11 cellular contexts compared by ENCODE assay signal in genomic region chr13:49446473-49446872, GRCh38. TPM values are rescaled to one million over a fixed set of nuclear protein-coding genes. Genes with fewer than 3 reads are reported as not detected.
DNase-seq lines count a peak whose midpoint lies in the region; ATAC-seq, FAIRE-seq and TF ChIP-seq lines count a peak whose summit lies in the region.
"Had no signal": no experiment of that assay in that cellular context is flagged by ENCODE, and none has a peak within 500 bp of the region (broad histone marks: within the 10 kb centered on the region; RNA-seq: fewer than 3 reads in every experiment).

No MANE protein-coding gene starts in this region.

- H3K27me3 Mint-ChIP-seq in activated naive CD4-positive, alpha-beta T cell treated with anti-CD3 and anti-CD28 coated beads, Interleukin-2, amount 10 ng/mL, durations not matched to agents 7 days and 5 days, result no peaks in the 10 kb centered on the region
- no peaks in the 10 kb centered on the region for H3K27me3 Mint-ChIP-seq in stimulated activated naive CD8-positive, alpha-beta T cell treated with anti-CD3 and anti-CD28 coated beads, Interleukin-15, amount 100 ng/mL, for 72 hours

- TF ChIP-seq RAD21 in H1 (IDR thresholded peaks at IDR 0.05 in 1 of 2, conservative IDR thresholded peaks at IDR 0.05 in 1 of 2; ENCODE audit: low read depth in 2 of 2, low read length in 2 of 2), result no peak

- POLR2A ChIA-PET in PC-3 (lab: Charles Lee; ENCODE audit: unreplicated experiment) (interaction anchor here (0.6 kb wide), 1 partner anchor 49 kb away, joined by 8 read pairs; the partner anchor contains the start of gene PHF11), H1 (lab: Charles Lee; ENCODE audit: partially characterized antibody) (no interaction called here)

- TF ChIP-seq EP300 in H1 (IDR thresholded peaks at IDR 0.05; ENCODE audit: borderline replicate concordance in 1 of 2, low read depth in 2 of 2, low read length in 2 of 2), result no peak

- H3F3A ChIP-seq in PC-3 (ENCODE audit: low read length, unreplicated experiment), result no peaks in the 10 kb centered on the region

- H2AK5ac ChIP-seq in H1 (ENCODE audit: low read depth, low read length), result no peak overlapping the region

- H4K5ac ChIP-seq in H1 (ENCODE audit: insufficient read length, low read depth, low read length), result no peak overlapping the region

- H3K9me2 ChIP-seq in PC-3 (replicated peaks; ENCODE audit: low read length), result no peaks in the 10 kb centered on the region

- CTCF ChIA-PET in activated naive CD4-positive, alpha-beta T cell treated with anti-CD3 and anti-CD28 coated beads, Interleukin-2, amount 10 ng/mL, durations not matched to agents 7 days and 5 days (lab: Charles Lee), result interaction anchor here (0.7 to 1.6 kb wide), 3 partner anchors 13 to 160 kb away, joined by 3 to 4 read pairs (median 3); no protein-coding TSS in a partner anchor
- CTCF ChIA-PET in PC-3 (lab: Charles Lee), result no interaction called here
- CTCF ChIA-PET in H1 (lab: Charles Lee; ENCODE audit: partially characterized antibody), result interaction anchor here (0.6 to 0.8 kb wide), 2 partner anchors 132 to 157 kb away, joined by 3 to 4 read pairs; no protein-coding TSS in a partner anchor

- no peak for TF ChIP-seq CTCF in PC-3 (conservative IDR thresholded peaks at IDR 0.05; ENCODE audit: low read depth, low read length)
- no peak for TF ChIP-seq CTCF in H1 (IDR thresholded peaks at IDR 0.05; ENCODE audit: control extremely low read depth in 1 of 3, insufficient read depth in 1 of 3, low read depth in 1 of 3, low read length in 3 of 3)

- no peak overlapping the region for H4K91ac ChIP-seq in H1 (replicated peaks; ENCODE audit: insufficient read length, low read length)

- H3K27ac ChIP-seq in PC-3 (ENCODE audit: low read length) (no peak overlapping the region), H1 (ENCODE audit: low read depth, low read length) (no peak overlapping the region)

- FAIRE-seq in H1 (lab: Jason Lieb, UNC), result peak; percentile 36

- H2BK5ac ChIP-seq in H1 (ENCODE audit: low read depth, low read length), result no peak overlapping the region

- no peak for DNase-seq in activated naive CD4-positive, alpha-beta T cell treated with anti-CD3 and anti-CD28 coated beads, Interleukin-2, amount 10 ng/mL, durations not matched to agents 7 days and 5 days
- DNase-seq in activated naive CD4-positive, alpha-beta T cell (lab: John Stamatoyannopoulos, UW), result no peak
- DNase-seq in PC-3 (no peak), H1 (ENCODE audit: low read depth in 1 of 2, low spot score in 2 of 2) (no peak), NAMALWA (ENCODE audit: low spot score) (no peak), NCI-H187 (lab: John Stamatoyannopoulos, UW) (no peak), COLO668 (lab: John Stamatoyannopoulos, UW; ENCODE audit: unreplicated experiment) (no peak)
- DNase-seq in stimulated activated naive CD8-positive, alpha-beta T cell treated with anti-CD3 and anti-CD28 coated beads, Interleukin-15, amount 100 ng/mL, for 72 hours, result no peak
- DNase-seq: mucosa of descending colon, NCI-H2227 treated with DMSO at 0.1 percent for 48 hours, Right ventricle myocardium superior had no signal

- H2BK12ac ChIP-seq in H1 (ENCODE audit: low read depth, low read length), result no peak overlapping the region

- no peaks in the 10 kb centered on the region for H3K79me1 ChIP-seq in H1 (ENCODE audit: low read depth, low read length)

- H2BK15ac ChIP-seq in H1 (ENCODE audit: low read length), result no peak overlapping the region

- peaks cover 64% of the 10 kb centered on the region for H3K4me1 Mint-ChIP-seq in activated naive CD4-positive, alpha-beta T cell treated with anti-CD3 and anti-CD28 coated beads, Interleukin-2, amount 10 ng/mL, durations not matched to agents 7 days and 5 days
- H3K4me1 Mint-ChIP-seq in stimulated activated naive CD8-positive, alpha-beta T cell treated with anti-CD3 and anti-CD28 coated beads, Interleukin-15, amount 100 ng/mL, for 72 hours, result peaks cover 65% of the 10 kb centered on the region

- H3K4me2 ChIP-seq in PC-3 (ENCODE audit: low read length) (peak overlapping the region; percentile 99), H1 (ENCODE audit: insufficient read depth in 1 of 2, low read depth in 2 of 2, low read length in 2 of 2) (no peak overlapping the region)

- peak overlapping the region; percentile 80 for H3K4me3 ChIP-seq in PC-3 (ENCODE audit: low read length)
- H3K4me3 ChIP-seq in H1 (ENCODE audit: extremely low read depth in 1 of 4, insufficient read depth in 2 of 4, low read depth in 3 of 4, low read length in 4 of 4), result no peak overlapping the region
- H3K4me3 ChIP-seq: mucosa of descending colon had no signal

- no peak overlapping the region for H4K8ac ChIP-seq in H1 (ENCODE audit: extremely low read depth, insufficient read depth, low read length)

- H3K23ac ChIP-seq in H1 (ENCODE audit: insufficient read length), result no peak overlapping the region

- H2BK120ac ChIP-seq in H1 (replicated peaks; ENCODE audit: low read depth, low read length), result no peak overlapping the region

- H3K9ac ChIP-seq in PC-3 (ENCODE audit: low read length) (0 out of 2 replicates have a peak overlapping the region, but pooled peaks have one; percentile 18), H1 (replicated peaks in 1 of 4; ENCODE audit: extremely low read depth in 1 of 4, low read depth in 3 of 4, low read length in 3 of 4) (no peak overlapping the region)

- no peak overlapping the region for H3K14ac ChIP-seq in H1 (ENCODE audit: insufficient read length)

- H4K20me1 ChIP-seq in PC-3 (ENCODE audit: low read length) (no peaks in the 10 kb centered on the region), H1 (replicated peaks in 1 of 2; ENCODE audit: control insufficient read depth in 1 of 2, insufficient read depth in 2 of 2, low read length in 2 of 2) (no peaks in the 10 kb centered on the region)

- H3K23me2 ChIP-seq in H1 (ENCODE audit: low read depth, low read length), result peaks cover 12% of the 10 kb centered on the region

- no TSS peak for BruUV-seq in PC-3 (replicated peaks; lab: Mats Ljungman, UMichigan)

- no peak for ATAC-seq in PC-3
- ATAC-seq in stimulated activated naive CD8-positive, alpha-beta T cell treated with anti-CD3 and anti-CD28 coated beads, Interleukin-15, amount 100 ng/mL, for 72 hours, result no peak
- ATAC-seq: mucosa of descending colon had no signal

- H3K79me2 ChIP-seq in PC-3 (ENCODE audit: low read length) (peaks cover 48% of the 10 kb centered on the region), H1 (ENCODE audit: control insufficient read depth in 1 of 2, insufficient read depth in 2 of 2, low read length in 2 of 2) (0 out of 4 replicates have a peak, but pooled peaks cover 0 to 4% of the 10 kb centered on the region in 2 experiments)

- H3K27ac Mint-ChIP-seq in activated naive CD4-positive, alpha-beta T cell treated with anti-CD3 and anti-CD28 coated beads, Interleukin-2, amount 10 ng/mL, durations not matched to agents 7 days and 5 days, result peak overlapping the region; percentile 83
- H3K27ac Mint-ChIP-seq in stimulated activated naive CD8-positive, alpha-beta T cell treated with anti-CD3 and anti-CD28 coated beads, Interleukin-15, amount 100 ng/mL, for 72 hours, result peak overlapping the region; percentile 66 to 83

- no peak overlapping the region for H2BK20ac ChIP-seq in H1 (ENCODE audit: low read length)

- H2AFZ ChIP-seq in PC-3 (ENCODE audit: low read length), result no peak overlapping the region
- no peak overlapping the region for H2AFZ ChIP-seq in H1 (ENCODE audit: low read length)

- H3K27me3 ChIP-seq in PC-3 (ENCODE audit: low read length), result no peaks in the 10 kb centered on the region
- no peaks in the 10 kb centered on the region for H3K27me3 ChIP-seq in H1 (replicated peaks in 1 of 4; ENCODE audit: control insufficient read depth in 3 of 4, extremely low read depth in 1 of 4, insufficient read depth in 3 of 4, low read length in 3 of 4)

- no peak for TF ChIP-seq POLR2A in H1 (IDR thresholded peaks at IDR 0.05; ENCODE audit: control extremely low read depth in 1 of 2, low read depth in 2 of 2, low read length in 2 of 2)

- H3K4me1 ChIP-seq in PC-3 (ENCODE audit: insufficient read depth, low read length) (peaks cover 46% of the 10 kb centered on the region), H1 (replicated peaks in 1 of 4; ENCODE audit: control insufficient read depth in 3 of 4, insufficient read depth in 4 of 4, low read length in 3 of 4) (peaks cover 0 to 3% (median 0%) of the 10 kb centered on the region in 4 experiments; a peak in 1 of 7 replicates)

- peak overlapping the region; percentile 63 for H3K4me3 Mint-ChIP-seq in activated naive CD4-positive, alpha-beta T cell treated with anti-CD3 and anti-CD28 coated beads, Interleukin-2, amount 10 ng/mL, durations not matched to agents 7 days and 5 days
- H3K4me3 Mint-ChIP-seq in stimulated activated naive CD8-positive, alpha-beta T cell treated with anti-CD3 and anti-CD28 coated beads, Interleukin-15, amount 100 ng/mL, for 72 hours, result peak overlapping the region; percentile 32 to 95

- no peak overlapping the region for H3K4ac ChIP-seq in H1 (replicated peaks; ENCODE audit: insufficient read length, low read depth, low read length)

- no peaks in the 10 kb centered on the region for H3K36me3 ChIP-seq in PC-3 (ENCODE audit: low read depth, low read length)
- no peaks in the 10 kb centered on the region for H3K36me3 ChIP-seq in H1 (ENCODE audit: control insufficient read depth in 2 of 4, insufficient read depth in 4 of 4, low read length in 3 of 4)

- no peak overlapping the region for H3K56ac ChIP-seq in H1 (replicated peaks; ENCODE audit: insufficient read length, low read depth, low read length)

- H3K18ac ChIP-seq in H1 (ENCODE audit: extremely low read depth, low read length), result no peak overlapping the region

- H3K9me3 ChIP-seq in PC-3 (ENCODE audit: low read length), result no peaks in the 10 kb centered on the region
- H3K9me3 ChIP-seq in H1 (ENCODE audit: insufficient read depth in 2 of 2, low read depth in 1 of 2, low read length in 1 of 2), result no peaks in the 10 kb centered on the region
- H3K9me3 ChIP-seq: mucosa of descending colon had no signal

- no peaks in the 10 kb centered on the region for H3K9me3 Mint-ChIP-seq in activated naive CD4-positive, alpha-beta T cell treated with anti-CD3 and anti-CD28 coated beads, Interleukin-2, amount 10 ng/mL, durations not matched to agents 7 days and 5 days
- no peaks in the 10 kb centered on the region for H3K9me3 Mint-ChIP-seq in stimulated activated naive CD8-positive, alpha-beta T cell treated with anti-CD3 and anti-CD28 coated beads, Interleukin-15, amount 100 ng/mL, for 72 hours

- intact Hi-C loops in PC-3 (cut with micrococcal nuclease), result loop anchor here (5.0 kb wide), 1 partner anchor 136 kb away; no protein-coding TSS in a partner anchor

- H3K36me3 Mint-ChIP-seq in activated naive CD4-positive, alpha-beta T cell treated with anti-CD3 and anti-CD28 coated beads, Interleukin-2, amount 10 ng/mL, durations not matched to agents 7 days and 5 days, result peaks cover 25% of the 10 kb centered on the region

RNA-seq across cellular contexts. Expression of gene SETDB2, which starts 2.4 kb away (rescaled TPM):
- 2.7 and 3.9 TPM in 2 replicates for total RNA-seq in PC-3 (2014; rRNA removed)
- 5.4 and 6.1 TPM in 2 replicates for total RNA-seq in H1 (2021; fragmentation: NEBNext Ultra II Directional; extraction: Animal tissue kit (Norgen Biotek cat#: 25700))
- 0.80 and 1.2 TPM in 2 replicates for polyA plus RNA-seq in H1 (2011; rRNA removed)
- 1.8 TPM for polyA plus RNA-seq in H1 (2011; cell fraction: cytosol; rRNA removed)
- 1.6 TPM for polyA plus RNA-seq in H1 (2011; cell fraction: nucleus; rRNA removed)
- 1.6 to 3.7 TPM (median 2.3 TPM) in 4 replicates for polyA plus RNA-seq in H1 (2012, experiment 1 of 2)
- polyA plus RNA-seq in H1 (2012, experiment 2 of 2), result 0.22 TPM
- 3.7 TPM for polyA plus RNA-seq in H1 (2013, experiment 1 of 2)
- 3.3 TPM for polyA plus RNA-seq in H1 (2013, experiment 2 of 2)
- 1.9 and 3.5 TPM in 2 replicates for polyA minus RNA-seq in H1 (2011; rRNA and poly(A)+ RNA removed)
- polyA minus RNA-seq in H1 (2011; cell fraction: cytosol; rRNA and poly(A)+ RNA removed), result 3.2 TPM
- polyA minus RNA-seq in H1 (2011; cell fraction: nucleus; rRNA and poly(A)+ RNA removed), result 6.2 TPM

RNA-seq across cellular contexts. Expression of gene CAB39L, which starts 2.6 kb away (rescaled TPM):
- total RNA-seq in PC-3 (2014; rRNA removed), result 1.8 and 2.0 TPM in 2 replicates
- total RNA-seq in H1 (2021; fragmentation: NEBNext Ultra II Directional; extraction: Animal tissue kit (Norgen Biotek cat#: 25700)), result 4.1 and 4.8 TPM in 2 replicates
- 2.3 and 2.5 TPM in 2 replicates for polyA plus RNA-seq in H1 (2011; rRNA removed)
- polyA plus RNA-seq in H1 (2011; cell fraction: cytosol; rRNA removed), result 3.6 TPM
- polyA plus RNA-seq in H1 (2011; cell fraction: nucleus; rRNA removed), result 3.4 TPM
- 3.1 to 6.4 TPM (median 3.3 TPM) in 4 replicates for polyA plus RNA-seq in H1 (2012, experiment 1 of 2)
- 0.30 TPM for polyA plus RNA-seq in H1 (2012, experiment 2 of 2)
- polyA plus RNA-seq in H1 (2013, experiment 1 of 2), result 3.5 TPM
- 3.5 TPM for polyA plus RNA-seq in H1 (2013, experiment 2 of 2)
- 5.9 and 7.3 TPM in 2 replicates for polyA minus RNA-seq in H1 (2011; rRNA and poly(A)+ RNA removed)
- polyA minus RNA-seq in H1 (2011; cell fraction: cytosol; rRNA and poly(A)+ RNA removed), result 3.4 TPM
- 6.8 TPM for polyA minus RNA-seq in H1 (2011; cell fraction: nucleus; rRNA and poly(A)+ RNA removed)

RNA-seq across cellular contexts. Expression of gene PHF11, which starts 49.3 kb away (rescaled TPM):
- total RNA-seq in PC-3 (2014; rRNA removed), result 7.1 and 7.9 TPM in 2 replicates
- total RNA-seq in H1 (2021; fragmentation: NEBNext Ultra II Directional; extraction: Animal tissue kit (Norgen Biotek cat#: 25700)), result 6.1 and 9.3 TPM in 2 replicates
- polyA plus RNA-seq in H1 (2011; rRNA removed), result 5.6 and 8.1 TPM in 2 replicates
- 6.8 TPM for polyA plus RNA-seq in H1 (2011; cell fraction: cytosol; rRNA removed)
- 6.2 TPM for polyA plus RNA-seq in H1 (2011; cell fraction: nucleus; rRNA removed)
- 6.5 to 12.6 TPM (median 9.7 TPM) in 4 replicates for polyA plus RNA-seq in H1 (2012, experiment 1 of 2)
- polyA plus RNA-seq in H1 (2012, experiment 2 of 2), result 2.4 TPM
- 9.0 TPM for polyA plus RNA-seq in H1 (2013, experiment 1 of 2)
- polyA plus RNA-seq in H1 (2013, experiment 2 of 2), result 8.2 TPM
- polyA minus RNA-seq in H1 (2011; rRNA and poly(A)+ RNA removed), result 5.3 and 6.7 TPM in 2 replicates
- 3.8 TPM for polyA minus RNA-seq in H1 (2011; cell fraction: cytosol; rRNA and poly(A)+ RNA removed)
- polyA minus RNA-seq in H1 (2011; cell fraction: nucleus; rRNA and poly(A)+ RNA removed), result 9.2 TPM
